Comparison of ENCODE assay signal across 1 cellular context in genomic region chr6:79078057-79078969, GRCh38.
A peak's percentile ranks its signal among the peaks of the same experiment; 100 is the strongest.
TF ChIP-seq lines count a peak whose summit lies in the region.

TSS of gene PHIP (minus strand) at chr6:79078254. CDS start at chr6:79078068, 186 bp downstream.

TF ChIP-seq in HepG2, 621 proteins besides CTCF, POLR2A, EP300 and RAD21 (continued from another document and continues in another):
- no peak for TF ChIP-seq DBP (CRISPR knock-in tag; IDR thresholded peaks at IDR 0.05; ENCODE audit: not compliant biosample characterization)
- peak; percentile 47; the same call in 1 of the 2 replicates for TF ChIP-seq ZSCAN20 (CRISPR knock-in tag; IDR thresholded peaks at IDR 0.05; ENCODE audit: borderline replicate concordance)
- TF ChIP-seq FOXK2 (IDR thresholded peaks at IDR 0.05), result no peak
- TF ChIP-seq ZNF513 (CRISPR knock-in tag; conservative IDR thresholded peaks at IDR 0.05), result no peak
- TF ChIP-seq ETV6 (CRISPR knock-in tag; conservative IDR thresholded peaks at IDR 0.05), result 0 out of 2 replicates have a peak, but pooled peaks have one; percentile 35
- TF ChIP-seq TIGD3 (CRISPR knock-in tag; IDR thresholded peaks at IDR 0.05; ENCODE audit: borderline replicate concordance), result no peak
- no peak for TF ChIP-seq HCFC1 (IDR thresholded peaks at IDR 0.05; ENCODE audit: low read depth, low read length)
- no peak; the same call in 1 of the 2 replicates for TF ChIP-seq NR2F2 (IDR thresholded peaks at IDR 0.05; ENCODE audit: borderline replicate concordance, low read depth)
- 0 out of 2 replicates have a peak, but pooled peaks have one; percentile 85 for TF ChIP-seq ZNF891 (CRISPR knock-in tag; IDR thresholded peaks at IDR 0.05)
- TF ChIP-seq YEATS2 (CRISPR knock-in tag; IDR thresholded peaks at IDR 0.05; ENCODE audit: borderline replicate concordance), result peak; percentile 46; the same call in 1 of the 2 replicates
- TF ChIP-seq TOPORS (CRISPR knock-in tag; IDR thresholded peaks at IDR 0.05), result 0 out of 2 replicates have a peak, but pooled peaks have one; percentile 43
- TF ChIP-seq ZNF3 (CRISPR knock-in tag; IDR thresholded peaks at IDR 0.05), result no peak
- TF ChIP-seq ZNF619 (CRISPR knock-in tag; IDR thresholded peaks at IDR 0.05), result no peak
- TF ChIP-seq REST (IDR thresholded peaks at IDR 0.05; ENCODE audit: borderline replicate concordance in 1 of 2, low read depth in 1 of 2, low read length in 2 of 2), result peak in 1 of 2 experiments; percentile 50; a peak in 1 of 4 replicates
- peak; percentile 82 for TF ChIP-seq ZBED4 (CRISPR knock-in tag; IDR thresholded peaks at IDR 0.05; ENCODE audit: borderline replicate concordance)
- peak; percentile 46; the same call in 1 of the 2 replicates for TF ChIP-seq PITX1 (CRISPR knock-in tag; IDR thresholded peaks at IDR 0.05)
- TF ChIP-seq GMEB1 (CRISPR knock-in tag; IDR thresholded peaks at IDR 0.05; ENCODE audit: borderline replicate concordance), result peak; percentile 97
- TF ChIP-seq TEF (CRISPR knock-in tag; IDR thresholded peaks at IDR 0.05), result no peak
- 0 out of 2 replicates have a peak, but pooled peaks have one; percentile 48 for TF ChIP-seq ZNF33B (CRISPR knock-in tag; IDR thresholded peaks at IDR 0.05)
- no peak for TF ChIP-seq FLYWCH1 (CRISPR knock-in tag; IDR thresholded peaks at IDR 0.05)
- TF ChIP-seq ZNF800 (CRISPR knock-in tag; IDR thresholded peaks at IDR 0.05), result no peak
- TF ChIP-seq ASH2L (IDR thresholded peaks at IDR 0.05; ENCODE audit: insufficient read length, low read depth, low read length), result peak; percentile 99
- no peak for TF ChIP-seq HIC2 (CRISPR knock-in tag; IDR thresholded peaks at IDR 0.05; ENCODE audit: low read depth)
- TF ChIP-seq ZNF839 (CRISPR knock-in tag; IDR thresholded peaks at IDR 0.05; ENCODE audit: borderline replicate concordance), result no peak
- TF ChIP-seq ZNF83 (CRISPR knock-in tag; IDR thresholded peaks at IDR 0.05; ENCODE audit: borderline replicate concordance), result no peak; the same call in 1 of the 2 replicates
- TF ChIP-seq GZF1 (CRISPR knock-in tag; IDR thresholded peaks at IDR 0.05), result 0 out of 2 replicates have a peak, but pooled peaks have one; percentile 30
- no peak for TF ChIP-seq ZNF44 (CRISPR knock-in tag; IDR thresholded peaks at IDR 0.05)
- TF ChIP-seq ZSCAN9 (CRISPR knock-in tag; IDR thresholded peaks at IDR 0.05; ENCODE audit: borderline replicate concordance), result peak; percentile 72; the same call in 1 of the 2 replicates
